1 cellular context compared by ENCODE assay signal in genomic region chr17:82881900-82882714, GRCh38.
TF ChIP-seq lines count a peak whose summit lies in the region.

No MANE protein-coding gene starts in this region.

TF ChIP-seq in HepG2, 621 proteins besides CTCF, POLR2A, EP300 and RAD21 (continued from another document and continues in another):
- TF ChIP-seq ZNF891 (CRISPR knock-in tag; IDR thresholded peaks at IDR 0.05), result peak; percentile 42; the same call in 1 of the 2 replicates
- TF ChIP-seq, protein P1, sequence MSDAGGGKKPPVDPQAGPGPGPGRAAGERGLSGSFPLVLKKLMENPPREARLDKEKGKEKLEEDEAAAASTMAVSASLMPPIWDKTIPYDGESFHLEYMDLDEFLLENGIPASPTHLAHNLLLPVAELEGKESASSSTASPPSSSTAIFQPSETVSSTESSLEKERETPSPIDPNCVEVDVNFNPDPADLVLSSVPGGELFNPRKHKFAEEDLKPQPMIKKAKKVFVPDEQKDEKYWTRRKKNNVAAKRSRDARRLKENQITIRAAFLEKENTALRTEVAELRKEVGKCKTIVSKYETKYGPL (CRISPR knock-in tag; IDR thresholded peaks at IDR 0.05), result no peak
- TF ChIP-seq MAF1 (CRISPR knock-in tag; IDR thresholded peaks at IDR 0.05; ENCODE audit: borderline replicate concordance), result no peak
- TF ChIP-seq SNAI1 (CRISPR knock-in tag; IDR thresholded peaks at IDR 0.05; ENCODE audit: borderline replicate concordance), result no peak
- no peak for TF ChIP-seq SAFB2 (CRISPR knock-in tag; IDR thresholded peaks at IDR 0.05; ENCODE audit: borderline replicate concordance, low read depth)
- 0 out of 2 replicates have a peak, but pooled peaks have one; percentile 12 for TF ChIP-seq POGK (CRISPR knock-in tag; conservative IDR thresholded peaks at IDR 0.05)
- no peak for TF ChIP-seq MAFG (CRISPR knock-in tag; IDR thresholded peaks at IDR 0.05)
- TF ChIP-seq, protein P2, sequence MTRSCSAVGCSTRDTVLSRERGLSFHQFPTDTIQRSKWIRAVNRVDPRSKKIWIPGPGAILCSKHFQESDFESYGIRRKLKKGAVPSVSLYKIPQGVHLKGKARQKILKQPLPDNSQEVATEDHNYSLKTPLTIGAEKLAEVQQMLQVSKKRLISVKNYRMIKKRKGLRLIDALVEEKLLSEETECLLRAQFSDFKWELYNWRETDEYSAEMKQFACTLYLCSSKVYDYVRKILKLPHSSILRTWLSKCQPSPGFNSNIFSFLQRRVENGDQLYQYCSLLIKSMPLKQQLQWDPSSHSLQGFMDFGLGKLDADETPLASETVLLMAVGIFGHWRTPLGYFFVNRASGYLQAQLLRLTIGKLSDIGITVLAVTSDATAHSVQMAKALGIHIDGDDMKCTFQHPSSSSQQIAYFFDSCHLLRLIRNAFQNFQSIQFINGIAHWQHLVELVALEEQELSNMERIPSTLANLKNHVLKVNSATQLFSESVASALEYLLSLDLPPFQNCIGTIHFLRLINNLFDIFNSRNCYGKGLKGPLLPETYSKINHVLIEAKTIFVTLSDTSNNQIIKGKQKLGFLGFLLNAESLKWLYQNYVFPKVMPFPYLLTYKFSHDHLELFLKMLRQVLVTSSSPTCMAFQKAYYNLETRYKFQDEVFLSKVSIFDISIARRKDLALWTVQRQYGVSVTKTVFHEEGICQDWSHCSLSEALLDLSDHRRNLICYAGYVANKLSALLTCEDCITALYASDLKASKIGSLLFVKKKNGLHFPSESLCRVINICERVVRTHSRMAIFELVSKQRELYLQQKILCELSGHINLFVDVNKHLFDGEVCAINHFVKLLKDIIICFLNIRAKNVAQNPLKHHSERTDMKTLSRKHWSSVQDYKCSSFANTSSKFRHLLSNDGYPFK (CRISPR knock-in tag; IDR thresholded peaks at IDR 0.05; ENCODE audit: borderline replicate concordance), result no peak
- TF ChIP-seq, protein P3, sequence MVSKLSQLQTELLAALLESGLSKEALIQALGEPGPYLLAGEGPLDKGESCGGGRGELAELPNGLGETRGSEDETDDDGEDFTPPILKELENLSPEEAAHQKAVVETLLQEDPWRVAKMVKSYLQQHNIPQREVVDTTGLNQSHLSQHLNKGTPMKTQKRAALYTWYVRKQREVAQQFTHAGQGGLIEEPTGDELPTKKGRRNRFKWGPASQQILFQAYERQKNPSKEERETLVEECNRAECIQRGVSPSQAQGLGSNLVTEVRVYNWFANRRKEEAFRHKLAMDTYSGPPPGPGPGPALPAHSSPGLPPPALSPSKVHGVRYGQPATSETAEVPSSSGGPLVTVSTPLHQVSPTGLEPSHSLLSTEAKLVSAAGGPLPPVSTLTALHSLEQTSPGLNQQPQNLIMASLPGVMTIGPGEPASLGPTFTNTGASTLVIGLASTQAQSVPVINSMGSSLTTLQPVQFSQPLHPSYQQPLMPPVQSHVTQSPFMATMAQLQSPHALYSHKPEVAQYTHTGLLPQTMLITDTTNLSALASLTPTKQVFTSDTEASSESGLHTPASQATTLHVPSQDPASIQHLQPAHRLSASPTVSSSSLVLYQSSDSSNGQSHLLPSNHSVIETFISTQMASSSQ (IDR thresholded peaks at IDR 0.05; ENCODE audit: low read depth), result no peak
- TF ChIP-seq, protein P3 (CRISPR knock-in tag; IDR thresholded peaks at IDR 0.05; ENCODE audit: borderline replicate concordance), result peak; percentile 20; the same call in 1 of the 2 replicates
- TF ChIP-seq ZNF160 (CRISPR knock-in tag; IDR thresholded peaks at IDR 0.05), result no peak
- TF ChIP-seq CAMTA2 (CRISPR knock-in tag; IDR thresholded peaks at IDR 0.05; ENCODE audit: borderline replicate concordance), result no peak
- TF ChIP-seq ZNF556 (CRISPR knock-in tag; IDR thresholded peaks at IDR 0.05; ENCODE audit: borderline replicate concordance), result peak; percentile 29; the same call in 1 of the 2 replicates
- no peak for TF ChIP-seq ZBTB25 (CRISPR knock-in tag; IDR thresholded peaks at IDR 0.05)
- 0 out of 2 replicates have a peak, but pooled peaks have one; percentile 31 for TF ChIP-seq THAP11 (CRISPR knock-in tag; IDR thresholded peaks at IDR 0.05)
- TF ChIP-seq TBX2 (CRISPR knock-in tag; IDR thresholded peaks at IDR 0.05; ENCODE audit: borderline replicate concordance), result peak; percentile 75
- peak; percentile 52; the same call in 1 of the 2 replicates for TF ChIP-seq ELF1 (CRISPR knock-in tag; IDR thresholded peaks at IDR 0.05)
- TF ChIP-seq MTA1 (CRISPR knock-in tag; IDR thresholded peaks at IDR 0.05; ENCODE audit: borderline replicate concordance), result peak; percentile 84; the same call in 1 of the 2 replicates
- no peak for TF ChIP-seq PPARG (CRISPR knock-in tag; conservative IDR thresholded peaks at IDR 0.05)
- no peak for TF ChIP-seq ZFP36 (IDR thresholded peaks at IDR 0.05; ENCODE audit: borderline replicate concordance, low read depth, low read length, partially characterized antibody)
- TF ChIP-seq, protein P4, sequence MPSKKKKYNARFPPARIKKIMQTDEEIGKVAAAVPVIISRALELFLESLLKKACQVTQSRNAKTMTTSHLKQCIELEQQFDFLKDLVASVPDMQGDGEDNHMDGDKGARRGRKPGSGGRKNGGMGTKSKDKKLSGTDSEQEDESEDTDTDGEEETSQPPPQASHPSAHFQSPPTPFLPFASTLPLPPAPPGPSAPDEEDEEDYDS (CRISPR knock-in tag; IDR thresholded peaks at IDR 0.05), result 0 out of 2 replicates have a peak, but pooled peaks have one; percentile 37
- no peak for TF ChIP-seq GMEB2 (CRISPR knock-in tag; IDR thresholded peaks at IDR 0.05; ENCODE audit: low read depth)
- TF ChIP-seq CREB1 (IDR thresholded peaks at IDR 0.05), result no peak
- no peak for TF ChIP-seq CREB1 (CRISPR knock-in tag; IDR thresholded peaks at IDR 0.05)
- no peak for TF ChIP-seq KDM3A (CRISPR knock-in tag; IDR thresholded peaks at IDR 0.05; ENCODE audit: low read depth)
- no peak for TF ChIP-seq CREM (IDR thresholded peaks at IDR 0.05)
- no peak for TF ChIP-seq CREM (CRISPR knock-in tag; IDR thresholded peaks at IDR 0.05)
- TF ChIP-seq ZSCAN31 (CRISPR knock-in tag; IDR thresholded peaks at IDR 0.05; ENCODE audit: low read depth), result 0 out of 2 replicates have a peak, but pooled peaks have one; percentile 25
- TF ChIP-seq JUN (CRISPR knock-in tag; IDR thresholded peaks at IDR 0.05), result no peak
- no peak for TF ChIP-seq RBM22 (optimal IDR thresholded peaks at IDR 0.05; ENCODE audit: low read length)
- TF ChIP-seq, protein P5, sequence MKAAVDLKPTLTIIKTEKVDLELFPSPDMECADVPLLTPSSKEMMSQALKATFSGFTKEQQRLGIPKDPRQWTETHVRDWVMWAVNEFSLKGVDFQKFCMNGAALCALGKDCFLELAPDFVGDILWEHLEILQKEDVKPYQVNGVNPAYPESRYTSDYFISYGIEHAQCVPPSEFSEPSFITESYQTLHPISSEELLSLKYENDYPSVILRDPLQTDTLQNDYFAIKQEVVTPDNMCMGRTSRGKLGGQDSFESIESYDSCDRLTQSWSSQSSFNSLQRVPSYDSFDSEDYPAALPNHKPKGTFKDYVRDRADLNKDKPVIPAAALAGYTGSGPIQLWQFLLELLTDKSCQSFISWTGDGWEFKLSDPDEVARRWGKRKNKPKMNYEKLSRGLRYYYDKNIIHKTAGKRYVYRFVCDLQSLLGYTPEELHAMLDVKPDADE (CRISPR knock-in tag; IDR thresholded peaks at IDR 0.05), result no peak
- TF ChIP-seq ZFP82 (CRISPR knock-in tag; IDR thresholded peaks at IDR 0.05; ENCODE audit: borderline replicate concordance), result no peak
- peak; percentile 71 for TF ChIP-seq PAXIP1 (CRISPR knock-in tag; conservative IDR thresholded peaks at IDR 0.05)
- TF ChIP-seq, protein P6, sequence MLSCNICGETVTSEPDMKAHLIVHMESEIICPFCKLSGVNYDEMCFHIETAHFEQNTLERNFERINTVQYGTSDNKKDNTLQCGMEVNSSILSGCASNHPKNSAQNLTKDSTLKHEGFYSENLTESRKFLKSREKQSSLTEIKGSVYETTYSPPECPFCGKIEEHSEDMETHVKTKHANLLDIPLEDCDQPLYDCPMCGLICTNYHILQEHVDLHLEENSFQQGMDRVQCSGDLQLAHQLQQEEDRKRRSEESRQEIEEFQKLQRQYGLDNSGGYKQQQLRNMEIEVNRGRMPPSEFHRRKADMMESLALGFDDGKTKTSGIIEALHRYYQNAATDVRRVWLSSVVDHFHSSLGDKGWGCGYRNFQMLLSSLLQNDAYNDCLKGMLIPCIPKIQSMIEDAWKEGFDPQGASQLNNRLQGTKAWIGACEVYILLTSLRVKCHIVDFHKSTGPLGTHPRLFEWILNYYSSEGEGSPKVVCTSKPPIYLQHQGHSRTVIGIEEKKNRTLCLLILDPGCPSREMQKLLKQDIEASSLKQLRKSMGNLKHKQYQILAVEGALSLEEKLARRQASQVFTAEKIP (CRISPR knock-in tag; IDR thresholded peaks at IDR 0.05; ENCODE audit: borderline replicate concordance), result no peak
- TF ChIP-seq, protein P7, sequence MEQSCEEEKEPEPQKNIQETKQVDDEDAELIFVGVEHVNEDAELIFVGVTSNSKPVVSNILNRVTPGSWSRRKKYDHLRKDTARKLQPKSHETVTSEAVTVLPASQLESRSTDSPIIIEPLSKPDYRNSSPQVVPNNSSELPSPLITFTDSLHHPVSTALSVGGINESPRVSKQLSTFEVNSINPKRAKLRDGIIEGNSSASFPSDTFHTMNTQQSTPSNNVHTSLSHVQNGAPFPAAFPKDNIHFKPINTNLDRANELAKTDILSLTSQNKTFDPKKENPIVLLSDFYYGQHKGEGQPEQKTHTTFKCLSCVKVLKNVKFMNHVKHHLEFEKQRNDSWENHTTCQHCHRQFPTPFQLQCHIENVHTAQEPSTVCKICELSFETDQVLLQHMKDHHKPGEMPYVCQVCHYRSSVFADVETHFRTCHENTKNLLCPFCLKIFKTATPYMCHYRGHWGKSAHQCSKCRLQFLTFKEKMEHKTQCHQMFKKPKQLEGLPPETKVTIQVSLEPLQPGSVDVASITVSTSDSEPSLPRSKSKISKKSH (CRISPR knock-in tag; IDR thresholded peaks at IDR 0.05; ENCODE audit: borderline replicate concordance), result peak; percentile 57; the same call in 1 of the 2 replicates
- 0 out of 2 replicates have a peak, but pooled peaks have one; percentile 33 for TF ChIP-seq KLF6 (CRISPR knock-in tag; IDR thresholded peaks at IDR 0.05)
